ENCODE assay signal across 10 cellular contexts in genomic region chr11:43919852-43920597, GRCh38. TPM values are rescaled to one million over a fixed set of nuclear protein-coding genes. Genes with fewer than 3 reads are reported as not detected.
DNase-seq lines count a peak whose midpoint lies in the region; TF ChIP-seq lines count a peak whose summit lies in the region.
"Had no signal": no experiment of that assay in that cellular context is flagged by ENCODE, and none has a peak within 500 bp of the region (broad histone marks: within the 10 kb centered on the region; RNA-seq: fewer than 3 reads in every experiment).

No MANE protein-coding gene starts in this region.

- no peaks in the 10 kb centered on the region for H3K27me3 Mint-ChIP-seq in type B pancreatic cell
- no peaks in the 10 kb centered on the region for H3K27me3 Mint-ChIP-seq in activated naive CD4-positive, alpha-beta T cell treated with anti-CD3 and anti-CD28 coated beads, Interleukin-2, amount 10 ng/mL, durations not matched to agents 7 days and 5 days

- DNase-seq in DMS 273 (lab: John Stamatoyannopoulos, UW; ENCODE audit: unreplicated experiment) (peak; percentile 60), DMS 273 treated with DMSO at 0.1 percent for 48 hours (lab: John Stamatoyannopoulos, UW) (no peak), epidermal melanocyte (ENCODE audit: insufficient read length, low spot score) (peak; percentile 64), mucosa of gallbladder (ENCODE audit: low spot score) (peak; percentile 43), type B pancreatic cell (ENCODE audit: extremely low spot score, unreplicated experiment) (no peak), NCI-H1417 treated with DMSO at 0.1 percent for 48 hours (lab: John Stamatoyannopoulos, UW) (no peak)
- no peak for DNase-seq in activated naive CD4-positive, alpha-beta T cell treated with anti-CD3 and anti-CD28 coated beads, Interleukin-2, amount 10 ng/mL, durations not matched to agents 7 days and 5 days
- no peak for DNase-seq in activated CD8-positive, alpha-beta memory T cell treated with anti-CD3 and anti-CD28 coated beads, Interleukin-2, amount 50 U/mL, for 48 hours
- DNase-seq: mucosa of descending colon; stimulated activated CD4-positive, alpha-beta T cell treated with anti-CD3 and anti-CD28 coated beads, Interleukin-4, amount 100 ng/mL, for 4 hours had no signal

- no peaks in the 10 kb centered on the region for H3K9me3 Mint-ChIP-seq in type B pancreatic cell
- H3K9me3 Mint-ChIP-seq in activated naive CD4-positive, alpha-beta T cell treated with anti-CD3 and anti-CD28 coated beads, Interleukin-2, amount 10 ng/mL, durations not matched to agents 7 days and 5 days: no peaks in the 10 kb centered on the region

- no peak for TF ChIP-seq CTCF in type B pancreatic cell (conservative IDR thresholded peaks at IDR 0.05)

- H3K4me3 Mint-ChIP-seq in type B pancreatic cell: no peak overlapping the region
- H3K4me3 Mint-ChIP-seq in activated naive CD4-positive, alpha-beta T cell treated with anti-CD3 and anti-CD28 coated beads, Interleukin-2, amount 10 ng/mL, durations not matched to agents 7 days and 5 days: no peak overlapping the region

- peaks cover 31% of the 10 kb centered on the region for H3K36me3 Mint-ChIP-seq in type B pancreatic cell
- peaks cover 23% of the 10 kb centered on the region for H3K36me3 Mint-ChIP-seq in activated naive CD4-positive, alpha-beta T cell treated with anti-CD3 and anti-CD28 coated beads, Interleukin-2, amount 10 ng/mL, durations not matched to agents 7 days and 5 days

- H3K4me1 Mint-ChIP-seq in type B pancreatic cell (ENCODE audit: unreplicated experiment): peaks cover 28% of the 10 kb centered on the region
- H3K4me1 Mint-ChIP-seq in activated naive CD4-positive, alpha-beta T cell treated with anti-CD3 and anti-CD28 coated beads, Interleukin-2, amount 10 ng/mL, durations not matched to agents 7 days and 5 days: peaks cover 4% of the 10 kb centered on the region

- CTCF ChIA-PET in activated naive CD4-positive, alpha-beta T cell treated with anti-CD3 and anti-CD28 coated beads, Interleukin-2, amount 10 ng/mL, durations not matched to agents 7 days and 5 days (lab: Charles Lee): interaction anchor here (1.6 kb wide), 1 partner anchor 25 kb away, joined by 5 read pairs; no protein-coding TSS in a partner anchor

- H3K27ac Mint-ChIP-seq in type B pancreatic cell: peak overlapping the region; percentile 83
- H3K27ac Mint-ChIP-seq in activated naive CD4-positive, alpha-beta T cell treated with anti-CD3 and anti-CD28 coated beads, Interleukin-2, amount 10 ng/mL, durations not matched to agents 7 days and 5 days: no peak overlapping the region

RNA-seq across cellular contexts. Expression of gene C11orf96, which starts 22.4 kb away (rescaled TPM):
- total RNA-seq in mucosa of gallbladder (143 TPM), type B pancreatic cell (ENCODE audit: low replicate concordance) (1.5 and 5.2 TPM in 2 replicates)

RNA-seq across cellular contexts. Expression of gene ALKBH3, which starts 39.4 kb away (rescaled TPM):
- total RNA-seq in mucosa of gallbladder (29.3 TPM), type B pancreatic cell (ENCODE audit: low replicate concordance) (27.3 and 30.6 TPM in 2 replicates)

Comparison
In these comparisons a context has a peak if more than half of its experiments do, and no peak if none do; other contexts are left out.
1. DNase-seq: peak in DMS 273 (single experiment), epidermal melanocyte (single experiment) and mucosa of gallbladder (single experiment); none in DMS 273 treated with DMSO at 0.1 percent for 48 hours (single experiment), type B pancreatic cell (single experiment), activated naive CD4-positive, alpha-beta T cell treated with anti-CD3 and anti-CD28 coated beads, Interleukin-2, amount 10 ng/mL, durations not matched to agents 7 days and 5 days (single experiment), activated CD8-positive, alpha-beta memory T cell treated with anti-CD3 and anti-CD28 coated beads, Interleukin-2, amount 50 U/mL, for 48 hours (single experiment) and NCI-H1417 treated with DMSO at 0.1 percent for 48 hours (single experiment).
2. RNA of gene C11orf96, which starts 22.4 kb away (total RNA-seq): 143 TPM in mucosa of gallbladder (single experiment); 1.5 to 5.2 TPM in type B pancreatic cell; every median in the first group is over 10 times any median in the second.